In the genomic region with DNA sequence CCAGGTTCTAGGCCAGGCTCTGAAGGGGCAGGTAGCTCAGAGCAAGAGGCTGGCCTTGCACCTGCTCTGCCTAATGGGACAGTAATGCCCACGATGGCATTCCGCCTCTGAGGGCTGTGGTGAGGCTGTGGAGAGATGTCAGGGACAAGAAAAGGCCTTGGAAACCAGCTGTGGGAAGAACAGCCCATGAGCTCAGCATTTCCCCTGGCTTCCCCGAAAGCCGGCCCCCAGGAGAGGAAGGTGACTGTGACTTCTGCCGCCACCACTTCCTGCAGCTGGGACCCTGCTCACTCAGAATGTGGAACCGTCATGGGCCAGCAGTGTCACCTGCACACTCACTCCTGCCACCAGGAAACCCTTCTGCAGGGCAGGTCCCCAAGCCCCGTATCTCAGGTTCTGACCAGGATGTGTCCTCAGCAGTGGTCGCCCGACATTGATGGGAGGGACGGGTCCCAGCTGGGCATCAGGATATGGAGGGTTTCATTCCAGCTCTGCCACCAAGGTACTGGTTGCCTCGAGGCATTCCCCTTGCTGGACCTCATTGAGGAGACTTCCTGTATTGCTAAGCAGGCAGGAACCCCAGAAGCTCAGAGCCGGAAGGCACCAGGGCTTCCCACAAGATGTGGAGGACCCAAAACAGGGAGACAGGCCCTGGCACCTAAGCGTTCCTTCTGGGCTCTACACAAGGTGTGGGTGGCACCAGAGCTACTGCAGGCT, we compare ENCODE assay signal across 8 cellular contexts. TPM values are rescaled to one million over a fixed set of nuclear protein-coding genes. Genes with fewer than 3 reads are reported as not detected.
DNase-seq lines count a peak whose midpoint lies in the region; ATAC-seq and TF ChIP-seq lines count a peak whose summit lies in the region.

No MANE protein-coding gene starts in this region.

- H3K79me2 ChIP-seq in PC-9 (ENCODE audit: low read depth) = 0 out of 2 replicates have a peak, but pooled peaks cover 4% of the 10 kb centered on the region

- H3K4me3 ChIP-seq in mucosa of descending colon (no peak overlapping the region), PC-9 (no peak overlapping the region), psoas muscle (no peak overlapping the region)

- POLR2A ChIA-PET in PC-9 (lab: Charles Lee; ENCODE audit: unreplicated experiment) = no interaction called here

- no peak overlapping the region for H3K4me2 ChIP-seq in PC-9

- TF ChIP-seq CTCF in mucosa of descending colon (IDR thresholded peaks at IDR 0.05) (no peak), PC-9 (conservative IDR thresholded peaks at IDR 0.05) (no peak), psoas muscle (IDR thresholded peaks at IDR 0.05) (no peak)

- H3K9me2 ChIP-seq in PC-9 (ENCODE audit: insufficient read depth) = no peaks in the 10 kb centered on the region

- H3K27ac ChIP-seq in PC-9 (no peak overlapping the region), psoas muscle (no peak overlapping the region)

- H3F3A ChIP-seq in PC-9 (ENCODE audit: insufficient read depth, low read depth) = peaks cover 18% of the 10 kb centered on the region; the same call in 1 of the 2 replicates

- no TSS peak for BruUV-seq in PC-9 (replicated peaks; lab: Mats Ljungman, UMichigan)

- H4K20me1 ChIP-seq in PC-9 (ENCODE audit: insufficient read depth) = no peaks in the 10 kb centered on the region

- H3K36me3 ChIP-seq in mucosa of descending colon (ENCODE audit: low read depth) (no peaks in the 10 kb centered on the region), PC-9 (ENCODE audit: low read depth) (no peaks in the 10 kb centered on the region), psoas muscle (ENCODE audit: insufficient read depth in 1 of 2, low read depth in 1 of 2) (no peaks in the 10 kb centered on the region)

- H2AFZ ChIP-seq in PC-9 = no peak overlapping the region

- H3K4me1 ChIP-seq in mucosa of descending colon (ENCODE audit: low read depth) (peaks cover 6% of the 10 kb centered on the region), PC-9 (replicated peaks; ENCODE audit: insufficient read depth) (peaks cover 57% of the 10 kb centered on the region), psoas muscle (no peaks in the 10 kb centered on the region)

- WGBS in psoas muscle, 3 donors = 63 to 69% (median 64%) methylated on average over 13 of the region's 13 CpGs

- H3K27me3 ChIP-seq in PC-9 (ENCODE audit: insufficient read depth, low read depth) (no peaks in the 10 kb centered on the region), psoas muscle (ENCODE audit: insufficient read depth in 3 of 3, low read length in 2 of 3) (peaks cover 0 to 10% (median 0%) of the 10 kb centered on the region in 3 donors)

- ATAC-seq in GM18907 (IDR thresholded peaks at IDR 0.05; ENCODE audit: unreplicated experiment) (peak; percentile 39), HG03432 (IDR thresholded peaks at IDR 0.05; ENCODE audit: unreplicated experiment) (peak; percentile 33), mucosa of descending colon (peak; percentile 78), psoas muscle (no peak)

- CTCF ChIA-PET in PC-9 (lab: Charles Lee) = interaction anchor here (0.8 kb wide), 1 partner anchor 21 kb away, joined by 3 read pairs; no protein-coding TSS in a partner anchor

- H3K9me3 ChIP-seq in mucosa of descending colon (no peaks in the 10 kb centered on the region), PC-9 (ENCODE audit: insufficient read depth, low read depth) (no peaks in the 10 kb centered on the region), psoas muscle (no peaks in the 10 kb centered on the region)

- intact Hi-C loops in mucosa of descending colon (cut with DNase I, micrococcal nuclease) (no loop called here), PC-9 (cut with micrococcal nuclease; ENCODE audit: unreplicated experiment) (no loop called here), psoas muscle (cut with DNase I) (no loop called here)

- DNase-seq in activated CD8-positive, alpha-beta memory T cell treated with anti-CD3 and anti-CD28 coated beads for 1 hour (ENCODE audit: extremely low read depth in 1 of 2, low read depth in 1 of 2) = peak; percentile 45 to 51
- DNase-seq in mucosa of descending colon (peak; percentile 34 to 84 (median 60)), NCI-H2227 (lab: John Stamatoyannopoulos, UW; ENCODE audit: unreplicated experiment) (no peak), PC-9 (no peak), NCI-H774 (lab: John Stamatoyannopoulos, UW) (no peak), psoas muscle (no peak)

RNA-seq across cellular contexts. Expression of gene SEMA7A, which starts 30.7 kb away (rescaled TPM):
- total RNA-seq in mucosa of descending colon = 1 to 10 TPM; 1.6 to 3.7 (median 3.0) TPM
- total RNA-seq in PC-9 (2021) = 8.3 and 14.5 TPM in 2 replicates
- 1 to 10 TPM in 3 of 4 donors, under 1 TPM in 1; 0.71 to 2.0 (median 1.5) TPM for total RNA-seq in psoas muscle
- polyA plus RNA-seq in psoas muscle = 1 to 10 TPM in 1 of 3 donors, under 1 TPM in 2; 0.44 to 1.2 (median 0.46) TPM

RNA-seq across cellular contexts. Expression of gene CYP11A1, which starts 35.6 kb away (rescaled TPM):
- total RNA-seq in mucosa of descending colon = under 1 TPM; 0.52 to 0.82 (median 0.60) TPM
- total RNA-seq in PC-9 (2021) = 7.1 and 9.6 TPM in 2 replicates
- total RNA-seq in psoas muscle = 1 to 10 TPM in 2 of 4 donors, under 1 TPM in 2; 0.61 to 5.0 (median 2.2) TPM
- polyA plus RNA-seq in psoas muscle = under 1 TPM; 0.14 to 0.24 (median 0.18) TPM

RNA-seq across cellular contexts. Expression of gene UBL7, which starts 57.9 kb away (rescaled TPM):
- total RNA-seq in mucosa of descending colon = 10 to 100 TPM; 29.5 to 43.5 (median 37.6) TPM
- total RNA-seq in PC-9 (2021) = 73.9 and 89.6 TPM in 2 replicates
- total RNA-seq in psoas muscle = 10 to 100 TPM; 52.3 to 72.7 (median 59.7) TPM
- 10 to 100 TPM; 45.5 to 91.7 (median 62.8) TPM for polyA plus RNA-seq in psoas muscle

Comparison
In these comparisons a context has a peak if more than half of its experiments do, and no peak if none do; other contexts are left out.
1. ATAC-seq: peak in GM18907 (single experiment), HG03432 (single experiment) and mucosa of descending colon (single experiment); none in psoas muscle (0 of 4).
2. DNase-seq: peak in activated CD8-positive, alpha-beta memory T cell treated with anti-CD3 and anti-CD28 coated beads for 1 hour (2 of 2) and mucosa of descending colon (3 of 3); none in NCI-H2227 (single experiment), PC-9 (0 of 2), NCI-H774 (single experiment) and psoas muscle (0 of 2).